In genomic region chr19:20776083-20777076, GRCh38 we compare ENCODE assay signal across 1 cellular context.
A peak's percentile ranks its signal among the peaks of the same experiment; 100 is the strongest.
TF ChIP-seq lines count a peak whose summit lies in the region.

TSS of gene ZNF66 (plus strand) at chr19:20776304. CDS start at chr19:20776448, 144 bp downstream.

TF ChIP-seq in WTC11, 78 proteins besides CTCF, POLR2A, EP300 and RAD21 (continued from another document):
- TF ChIP-seq ARID4B (CRISPR knock-in tag; IDR thresholded peaks at IDR 0.05; ENCODE audit: borderline replicate concordance) (0 out of 2 replicates have a peak, but pooled peaks have one; percentile 22), TP53 (CRISPR knock-in tag; IDR thresholded peaks at IDR 0.05) (no peak)
TF ChIP-seq in WTC11: peak in this region for 7.
